Comparison of ENCODE assay signal across 8 cellular contexts in the genomic region with DNA sequence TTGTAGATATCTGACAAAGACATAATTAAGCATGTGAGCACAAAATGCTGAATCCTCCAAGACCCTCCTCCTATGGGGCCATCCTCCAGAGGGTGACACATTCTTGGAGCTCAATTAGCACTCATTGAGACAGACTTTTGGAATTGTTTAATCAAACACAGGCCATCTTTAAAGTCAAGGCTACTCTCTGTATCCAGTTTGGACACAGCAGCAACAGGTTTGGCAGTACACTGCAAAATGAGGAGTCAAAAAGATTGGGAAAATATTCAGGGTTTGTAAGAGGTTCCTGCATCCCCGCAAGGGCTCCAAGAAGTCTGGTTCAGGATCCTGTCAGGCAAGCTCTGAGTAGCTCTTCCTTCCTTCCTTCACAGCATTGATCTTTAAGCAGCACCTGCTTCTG. TPM values are rescaled to one million over a fixed set of nuclear protein-coding genes. Genes with fewer than 3 reads are reported as not detected.
DNase-seq lines count a peak whose midpoint lies in the region; ATAC-seq and TF ChIP-seq lines count a peak whose summit lies in the region.

No MANE protein-coding gene starts in this region.

- DNase-seq in GM23338 (ENCODE audit: low spot score) (no peak), SK-N-MC (ENCODE audit: low read depth, low spot score) (no peak), fibroblast of pulmonary artery (ENCODE audit: low read depth) (no peak), sigmoid colon (no peak), CD1c-positive myeloid dendritic cell (ENCODE audit: extremely low spot score) (no peak), posterior cingulate gyrus (no peak), globus pallidus (ENCODE audit: low spot score) (no peak)
- DNase-seq in effector CD8-positive, alpha-beta T cell (lab: John Stamatoyannopoulos, UW), result no peak

- no peaks in the 10 kb centered on the region for H3K9me2 ChIP-seq in GM23338 (ENCODE audit: insufficient read depth)

- no peak for TF ChIP-seq POLR2A in sigmoid colon (IDR thresholded peaks at IDR 0.05)

- peak overlapping the region; percentile 99 for H3K4me3 Mint-ChIP-seq in GM23338

- peaks cover 23% of the 10 kb centered on the region for H3K4me1 Mint-ChIP-seq in GM23338

- TF ChIP-seq CTCF in GM23338 (conservative IDR thresholded peaks at IDR 0.05; ENCODE audit: low read depth in 2 of 2), result no peak
- TF ChIP-seq CTCF in fibroblast of pulmonary artery (IDR thresholded peaks at IDR 0.05; ENCODE audit: low read length, missing control alignments), result no peak
- TF ChIP-seq CTCF in sigmoid colon (IDR thresholded peaks at IDR 0.05), result no peak

- no peak overlapping the region for H3K9ac ChIP-seq in SK-N-MC (ENCODE audit: insufficient read length)

- H3K4me1 ChIP-seq in GM23338 (ENCODE audit: insufficient read depth), result peaks cover 22% of the 10 kb centered on the region
- peaks cover 0 to 44% (median 38%) of the 10 kb centered on the region in 4 donors for H3K4me1 ChIP-seq in sigmoid colon

- H3F3A ChIP-seq in GM23338 (replicated peaks; ENCODE audit: low read depth), result no peaks in the 10 kb centered on the region; the same call in 1 of the 2 replicates

- H4K20me1 ChIP-seq in GM23338 (replicated peaks; ENCODE audit: insufficient read depth), result no peaks in the 10 kb centered on the region

- no peaks in the 10 kb centered on the region for H3K9me3 ChIP-seq in SK-N-MC (ENCODE audit: low read depth, low read length)
- no peaks in the 10 kb centered on the region for H3K9me3 ChIP-seq in sigmoid colon

- no peak overlapping the region; the same call in 1 of the 2 replicates for H3K27ac Mint-ChIP-seq in GM23338

- H3K36me3 ChIP-seq in GM23338 (ENCODE audit: insufficient read depth), result no peaks in the 10 kb centered on the region
- no peaks in the 10 kb centered on the region; the same call in 1 of the 2 replicates for H3K36me3 ChIP-seq in SK-N-MC (ENCODE audit: insufficient read depth, low read length)
- peaks cover 0 to 15% (median 0%) of the 10 kb centered on the region in 4 donors for H3K36me3 ChIP-seq in sigmoid colon

- no peak for TF ChIP-seq EP300 in sigmoid colon (IDR thresholded peaks at IDR 0.05)

- H3K36me3 Mint-ChIP-seq in GM23338 (ENCODE audit: low read depth), result peaks cover 8% of the 10 kb centered on the region; the same call in 2 of the 3 replicates

- intact Hi-C loops in sigmoid colon (cut with DNase I), result loop anchor here (2.0 kb wide), 1 partner anchor 35 kb away; no protein-coding TSS in a partner anchor
- intact Hi-C loops in posterior cingulate gyrus (cut with DNase I), result loop anchor here (2.0 kb wide), 1 partner anchor 313 kb away; no protein-coding TSS in a partner anchor

- no peak for ATAC-seq in GM23338

- peak overlapping the region; percentile 93 for H3K4me3 ChIP-seq in GM23338
- peak overlapping the region; percentile 82 for H3K4me3 ChIP-seq in SK-N-MC
- peak overlapping the region; percentile 98 for H3K4me3 ChIP-seq in fibroblast of pulmonary artery (replicated peaks; ENCODE audit: low read depth, low read length)
- H3K4me3 ChIP-seq in sigmoid colon, result peak overlapping the region in 3 of 4 donors; percentile 84 to 94 (median 88)

- peaks cover 7% of the 10 kb centered on the region for H3K27me3 Mint-ChIP-seq in GM23338 (ENCODE audit: insufficient read depth, low read depth, poor library complexity)

- no peaks in the 10 kb centered on the region for H3K27me3 ChIP-seq in GM23338 (ENCODE audit: insufficient read depth)
- no peaks in the 10 kb centered on the region for H3K27me3 ChIP-seq in sigmoid colon

- H2AFZ ChIP-seq in GM23338, result no peak overlapping the region

- H3K9me3 Mint-ChIP-seq in GM23338, result no peaks in the 10 kb centered on the region

- H3K27ac ChIP-seq in GM23338 (ENCODE audit: low read depth) (0 out of 2 replicates have a peak overlapping the region, but pooled peaks have one; percentile 94), SK-N-MC (no peak overlapping the region), sigmoid colon (peak overlapping the region in 3 of 4 donors; percentile 96 to 99 (median 96))

- peak overlapping the region; percentile 95 for H3K4me2 ChIP-seq in GM23338

- WGBS in sigmoid colon, 2 donors, result 91 to 95% methylated on average over 1 of the region's 1 CpG

- peaks cover 40% of the 10 kb centered on the region for H3K79me2 ChIP-seq in GM23338 (replicated peaks; ENCODE audit: insufficient read depth)

TF ChIP-seq in GM23338, 12 proteins besides CTCF, POLR2A, EP300 and RAD21 (continues in another document):
- TF ChIP-seq, protein P1, sequence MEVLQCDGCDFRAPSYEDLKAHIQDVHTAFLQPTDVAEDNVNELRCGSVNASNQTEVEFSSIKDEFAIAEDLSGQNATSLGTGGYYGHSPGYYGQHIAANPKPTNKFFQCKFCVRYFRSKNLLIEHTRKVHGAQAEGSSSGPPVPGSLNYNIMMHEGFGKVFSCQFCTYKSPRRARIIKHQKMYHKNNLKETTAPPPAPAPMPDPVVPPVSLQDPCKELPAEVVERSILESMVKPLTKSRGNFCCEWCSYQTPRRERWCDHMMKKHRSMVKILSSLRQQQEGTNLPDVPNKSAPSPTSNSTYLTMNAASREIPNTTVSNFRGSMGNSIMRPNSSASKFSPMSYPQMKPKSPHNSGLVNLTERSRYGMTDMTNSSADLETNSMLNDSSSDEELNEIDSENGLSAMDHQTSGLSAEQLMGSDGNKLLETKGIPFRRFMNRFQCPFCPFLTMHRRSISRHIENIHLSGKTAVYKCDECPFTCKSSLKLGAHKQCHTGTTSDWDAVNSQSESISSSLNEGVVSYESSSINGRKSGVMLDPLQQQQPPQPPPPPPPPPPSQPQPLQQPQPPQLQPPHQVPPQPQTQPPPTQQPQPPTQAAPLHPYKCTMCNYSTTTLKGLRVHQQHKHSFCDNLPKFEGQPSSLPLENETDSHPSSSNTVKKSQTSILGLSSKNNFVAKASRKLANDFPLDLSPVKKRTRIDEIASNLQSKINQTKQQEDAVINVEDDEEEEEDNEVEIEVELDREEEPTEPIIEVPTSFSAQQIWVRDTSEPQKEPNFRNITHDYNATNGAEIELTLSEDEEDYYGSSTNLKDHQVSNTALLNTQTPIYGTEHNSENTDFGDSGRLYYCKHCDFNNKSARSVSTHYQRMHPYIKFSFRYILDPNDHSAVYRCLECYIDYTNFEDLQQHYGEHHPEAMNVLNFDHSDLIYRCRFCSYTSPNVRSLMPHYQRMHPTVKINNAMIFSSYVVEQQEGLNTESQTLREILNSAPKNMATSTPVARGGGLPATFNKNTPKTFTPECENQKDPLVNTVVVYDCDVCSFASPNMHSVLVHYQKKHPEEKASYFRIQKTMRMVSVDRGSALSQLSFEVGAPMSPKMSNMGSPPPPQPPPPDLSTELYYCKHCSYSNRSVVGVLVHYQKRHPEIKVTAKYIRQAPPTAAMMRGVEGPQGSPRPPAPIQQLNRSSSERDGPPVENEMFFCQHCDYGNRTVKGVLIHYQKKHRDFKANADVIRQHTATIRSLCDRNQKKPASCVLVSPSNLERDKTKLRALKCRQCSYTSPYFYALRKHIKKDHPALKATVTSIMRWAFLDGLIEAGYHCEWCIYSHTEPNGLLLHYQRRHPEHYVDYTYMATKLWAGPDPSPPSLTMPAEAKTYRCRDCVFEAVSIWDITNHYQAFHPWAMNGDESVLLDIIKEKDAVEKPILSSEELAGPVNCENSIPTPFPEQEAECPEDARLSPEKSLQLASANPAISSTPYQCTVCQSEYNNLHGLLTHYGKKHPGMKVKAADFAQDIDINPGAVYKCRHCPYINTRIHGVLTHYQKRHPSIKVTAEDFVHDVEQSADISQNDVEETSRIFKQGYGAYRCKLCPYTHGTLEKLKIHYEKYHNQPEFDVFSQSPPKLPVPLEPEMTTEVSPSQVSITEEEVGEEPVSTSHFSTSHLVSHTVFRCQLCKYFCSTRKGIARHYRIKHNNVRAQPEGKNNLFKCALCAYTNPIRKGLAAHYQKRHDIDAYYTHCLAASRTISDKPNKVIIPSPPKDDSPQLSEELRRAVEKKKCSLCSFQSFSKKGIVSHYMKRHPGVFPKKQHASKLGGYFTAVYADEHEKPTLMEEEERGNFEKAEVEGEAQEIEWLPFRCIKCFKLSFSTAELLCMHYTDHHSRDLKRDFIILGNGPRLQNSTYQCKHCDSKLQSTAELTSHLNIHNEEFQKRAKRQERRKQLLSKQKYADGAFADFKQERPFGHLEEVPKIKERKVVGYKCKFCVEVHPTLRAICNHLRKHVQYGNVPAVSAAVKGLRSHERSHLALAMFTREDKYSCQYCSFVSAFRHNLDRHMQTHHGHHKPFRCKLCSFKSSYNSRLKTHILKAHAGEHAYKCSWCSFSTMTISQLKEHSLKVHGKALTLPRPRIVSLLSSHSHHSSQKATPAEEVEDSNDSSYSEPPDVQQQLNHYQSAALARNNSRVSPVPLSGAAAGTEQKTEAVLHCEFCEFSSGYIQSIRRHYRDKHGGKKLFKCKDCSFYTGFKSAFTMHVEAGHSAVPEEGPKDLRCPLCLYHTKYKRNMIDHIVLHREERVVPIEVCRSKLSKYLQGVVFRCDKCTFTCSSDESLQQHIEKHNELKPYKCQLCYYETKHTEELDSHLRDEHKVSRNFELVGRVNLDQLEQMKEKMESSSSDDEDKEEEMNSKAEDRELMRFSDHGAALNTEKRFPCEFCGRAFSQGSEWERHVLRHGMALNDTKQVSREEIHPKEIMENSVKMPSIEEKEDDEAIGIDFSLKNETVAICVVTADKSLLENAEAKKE (CRISPR knock-in tag; IDR thresholded peaks at IDR 0.05), result no peak
- no peak for TF ChIP-seq EZH2 (IDR thresholded peaks at IDR 0.05; ENCODE audit: low read depth, unreplicated experiment)
- TF ChIP-seq CREB1 (CRISPR knock-in tag; IDR thresholded peaks at IDR 0.05; ENCODE audit: low read depth), result no peak
- no peak for TF ChIP-seq STAT1 (IDR thresholded peaks at IDR 0.05; ENCODE audit: unreplicated experiment)
- no peak for TF ChIP-seq NANOG (IDR thresholded peaks at IDR 0.05; ENCODE audit: borderline replicate concordance)
- no peak for TF ChIP-seq EZH2phosphoT487 (IDR thresholded peaks at IDR 0.05; ENCODE audit: unreplicated experiment)
- TF ChIP-seq ZNF331 (CRISPR knock-in tag; IDR thresholded peaks at IDR 0.05; ENCODE audit: low read depth), result no peak
- no peak for TF ChIP-seq JUNB (IDR thresholded peaks at IDR 0.05; ENCODE audit: unreplicated experiment)

RNA-seq across cellular contexts. Expression of a gene that starts 1.3 kb away (rescaled TPM):
- total RNA-seq in GM23338 (2014; rRNA removed; shearing (Covaris generic)), result 25.6 and 26.9 TPM in 2 replicates
- polyA plus RNA-seq in GM23338 (2016; fragmentation: Nextera tagmentation; extraction: Ambion mirVana), result 14.7 and 18.5 TPM in 2 replicates
- 10 to 100 TPM; 36.0 to 59.3 (median 43.7) TPM for total RNA-seq in sigmoid colon
- 10 to 100 TPM; 12.0 to 33.7 (median 13.4) TPM for polyA plus RNA-seq in sigmoid colon

RNA-seq across cellular contexts. Expression of a gene that starts 1.5 kb away (rescaled TPM):
- 46.7 and 57.3 TPM in 2 replicates for total RNA-seq in GM23338 (2014; rRNA removed; shearing (Covaris generic))
- 17.9 and 20.3 TPM in 2 replicates for polyA plus RNA-seq in GM23338 (2016; fragmentation: Nextera tagmentation; extraction: Ambion mirVana)
- 10 to 100 TPM; 60.5 to 95.6 (median 83.6) TPM for total RNA-seq in sigmoid colon
- polyA plus RNA-seq in sigmoid colon, result 10 to 100 TPM; 24.6 to 40.9 (median 30.4) TPM
